In genomic region chr12:77932216-77932615, GRCh38 we compare ENCODE assay signal across 19 cellular contexts.
DNase-seq lines count a peak whose midpoint lies in the region; ATAC-seq and TF ChIP-seq lines count a peak whose summit lies in the region.
"Had no signal": no experiment of that assay in that cellular context is flagged by ENCODE, and none has a peak within 500 bp of the region (broad histone marks: within the 10 kb centered on the region; RNA-seq: fewer than 3 reads in every experiment).

No MANE protein-coding gene starts in this region.

- H3K4me3 ChIP-seq in GM06990 (replicated peaks; ENCODE audit: low read depth, low read length), result no peak overlapping the region
- no peak overlapping the region for H3K4me3 ChIP-seq in HEK293 (ENCODE audit: low read depth, low read length)
- H3K4me3 ChIP-seq in WERI-Rb-1 (ENCODE audit: low read depth, low read length), result no peak overlapping the region
- H3K4me3 ChIP-seq: body of pancreas, upper lobe of right lung had no signal

- DNase-seq in GM06990 (ENCODE audit: extremely low read depth, insufficient read length) (no peak), WERI-Rb-1 (no peak), iPS-NIHi7 (ENCODE audit: extremely low spot score) (peak; percentile 20), HUDEP-2 (lab: John Stamatoyannopoulos, UW; ENCODE audit: unreplicated experiment in 76 of 76) (no peak), NCI-H2081 (lab: John Stamatoyannopoulos, UW) (no peak), caudate nucleus (lab: John Stamatoyannopoulos, UW) (no peak)
- DNase-seq: activated B cell treated with CpG ODN at 0.5 μM for 24 hours; body of pancreas; CD4-positive, alpha-beta T cell; GOT3; NCI-H187; stimulated activated naive CD4-positive, alpha-beta T cell; SW 1271; upper lobe of right lung had no signal

- H3K9me3 ChIP-seq in HEK293 (ENCODE audit: control insufficient read depth, insufficient read depth, low read depth, low read length), result no peaks in the 10 kb centered on the region
- H3K9me3 ChIP-seq in WERI-Rb-1 (ENCODE audit: severe bottlenecking), result no peaks in the 10 kb centered on the region
- H3K9me3 ChIP-seq: body of pancreas, neutrophil, upper lobe of right lung had no signal

- no peak for ATAC-seq in GM18498 (IDR thresholded peaks at IDR 0.05; ENCODE audit: unreplicated experiment)
- ATAC-seq: body of pancreas, upper lobe of right lung had no signal

- CTCF ChIA-PET in HEK293 (lab: Yijun Ruan, JAX), result interaction anchor here (0.6 to 1.0 kb wide), 4 partner anchors 58 to 212 kb away, joined by 3 to 5 read pairs (median 4); no protein-coding TSS in a partner anchor

- H3K36me3 ChIP-seq in GM06990 (ENCODE audit: control insufficient read depth, insufficient read depth, low read length) (no peaks in the 10 kb centered on the region), HEK293 (ENCODE audit: control insufficient read depth in 2 of 2, insufficient read depth in 1 of 2, low read length in 2 of 2) (no peaks in the 10 kb centered on the region), WERI-Rb-1 (no peaks in the 10 kb centered on the region)
- H3K36me3 ChIP-seq: neutrophil, upper lobe of right lung had no signal

- POLR2A ChIA-PET in HEK293 (lab: Yijun Ruan, JAX), result no interaction called here

- H3K27me3 ChIP-seq in GM06990 (replicated peaks; ENCODE audit: control insufficient read depth, insufficient read depth, low read length) (no peaks in the 10 kb centered on the region), WERI-Rb-1 (ENCODE audit: insufficient read depth, low read depth, severe bottlenecking) (no peaks in the 10 kb centered on the region)
- H3K27me3 ChIP-seq: body of pancreas, neutrophil, upper lobe of right lung had no signal

- peak; percentile 18 for TF ChIP-seq CTCF in GM06990 (IDR thresholded peaks at IDR 0.05; ENCODE audit: insufficient read depth, low read length, poor library complexity, severe bottlenecking)
- no peak for TF ChIP-seq CTCF in HEK293 (tag by site-specific recombination; IDR thresholded peaks at IDR 0.05)
- TF ChIP-seq CTCF in WERI-Rb-1 (IDR thresholded peaks at IDR 0.05; ENCODE audit: low read depth, low read length), result 0 out of 2 replicates have a peak, but pooled peaks have one; percentile 22

- H3K4me1 ChIP-seq in HEK293 (ENCODE audit: control insufficient read depth, insufficient read depth, low read length), result no peaks in the 10 kb centered on the region
- H3K4me1 ChIP-seq: body of pancreas, upper lobe of right lung had no signal

- no peak overlapping the region for H3K27ac ChIP-seq in HEK293 (ENCODE audit: extremely low read depth, low read depth, low read length)
- H3K27ac ChIP-seq in WERI-Rb-1, result no peak overlapping the region
- H3K27ac ChIP-seq in caudate nucleus (ENCODE audit: low read depth, low read length), result no peak overlapping the region
- H3K27ac ChIP-seq: body of pancreas, HL-60, KMS-11, neutrophil, upper lobe of right lung had no signal

TF ChIP-seq in HEK293, 187 proteins besides CTCF, POLR2A, EP300 and RAD21:
- TF ChIP-seq ZNF747 (tag by site-specific recombination; IDR thresholded peaks at IDR 0.05) (no peak), ZNF362 (tag by site-specific recombination; IDR thresholded peaks at IDR 0.05) (no peak), ZBTB1 (tag by site-specific recombination; IDR thresholded peaks at IDR 0.05) (no peak), KLF9 (tag by site-specific recombination; IDR thresholded peaks at IDR 0.05; ENCODE audit: low read depth) (no peak), PRDM2 (tag by site-specific recombination; IDR thresholded peaks at IDR 0.05; ENCODE audit: borderline replicate concordance) (no peak), ZNF214 (tag by site-specific recombination; IDR thresholded peaks at IDR 0.05; ENCODE audit: borderline replicate concordance) (no peak), OVOL3 (tag by site-specific recombination; IDR thresholded peaks at IDR 0.05) (no peak), ZNF654 (tag by site-specific recombination; IDR thresholded peaks at IDR 0.05; ENCODE audit: low read depth) (0 out of 2 replicates have a peak, but pooled peaks have one; percentile 11)
